ENCODE assay signal across 33 cellular contexts in genomic region chr20:23663180-23663579, GRCh38. TPM values are rescaled to one million over a fixed set of nuclear protein-coding genes. Genes with fewer than 3 reads are reported as not detected.
"Had no signal": no experiment of that assay in that cellular context is flagged by ENCODE, and none has a peak within 500 bp of the region (broad histone marks: within the 10 kb centered on the region; RNA-seq: fewer than 3 reads in every experiment).

No MANE protein-coding gene starts in this region.

- H3K4me3 ChIP-seq: ascending aorta, body of pancreas, MG63, SJCRH30 had no signal

- H3K36me3 Mint-ChIP-seq: activated naive CD4-positive, alpha-beta T cell treated with anti-CD3 and anti-CD28 coated beads, Interleukin-2, amount 50 U/mL, for 72 hours had no signal

- H3K27me3 Mint-ChIP-seq: activated B cell treated with CpG ODN at 0.5 μM for 24 hours; activated CD4-positive, alpha-beta T cell treated with anti-CD3 and anti-CD28 coated beads, Interleukin-2, amount 10 ng/mL, durations not matched to agents 24 days and 14 days; activated naive CD8-positive, alpha-beta T cell treated with anti-CD3 and anti-CD28 coated beads, Interleukin-2, amount 50 U/mL, for 24 hours had no signal

- H3K9me3 ChIP-seq: ascending aorta, body of pancreas, MG63, SJCRH30 had no signal

- ATAC-seq: activated naive CD4-positive, alpha-beta T cell treated with anti-CD3 and anti-CD28 coated beads, Interleukin-2, amount 50 U/mL, for 72 hours; activated naive CD8-positive, alpha-beta T cell treated with anti-CD3 and anti-CD28 coated beads, Interleukin-2, amount 50 U/mL, for 24 hours; activated T-cell treated with anti-CD3 and anti-CD28 coated beads, Interleukin-2, amount 50 U/mL, for 4 hours; body of pancreas; Panc1; SK-N-SH treated with all-trans-retinoic acid at 6 μM for 48 hours had no signal

- H3K36me3 ChIP-seq: ascending aorta, MG63, SJCRH30 had no signal

- H3K4me3 Mint-ChIP-seq: activated B cell treated with CpG ODN at 0.5 μM for 24 hours; activated CD4-positive, alpha-beta T cell treated with anti-CD3 and anti-CD28 coated beads, Interleukin-2, amount 10 ng/mL, durations not matched to agents 24 days and 14 days; activated naive CD8-positive, alpha-beta T cell treated with anti-CD3 and anti-CD28 coated beads, Interleukin-2, amount 50 U/mL, for 24 hours; activated T-cell treated with anti-CD3 and anti-CD28 coated beads, Interleukin-2, amount 50 U/mL, for 4 hours; T-helper 1 cell treated with Interleukin-12 subunit alpha and Interleukin-12 subunit beta and Interleukin-4 antibody, amounts not matched to agents 30 μg/mL and 1 μg/mL, for 36 hours had no signal

- H3K4me1 ChIP-seq: ascending aorta had no signal

- H3K27ac ChIP-seq: ascending aorta, body of pancreas, SJCRH30 had no signal

- H3K27me3 ChIP-seq: ascending aorta, body of pancreas, MG63, SJCRH30 had no signal

- H3K9me3 Mint-ChIP-seq: activated B cell treated with CpG ODN at 0.5 μM for 24 hours; activated CD4-positive, alpha-beta T cell treated with anti-CD3 and anti-CD28 coated beads, Interleukin-2, amount 10 ng/mL, durations not matched to agents 24 days and 14 days; activated naive CD4-positive, alpha-beta T cell treated with anti-CD3 and anti-CD28 coated beads, Interleukin-2, amount 50 U/mL, for 72 hours; activated naive CD8-positive, alpha-beta T cell treated with anti-CD3 and anti-CD28 coated beads, Interleukin-2, amount 50 U/mL, for 24 hours; activated T-cell treated with anti-CD3 and anti-CD28 coated beads, Interleukin-2, amount 50 U/mL, for 4 hours; T-helper 1 cell treated with Interleukin-12 subunit alpha and Interleukin-12 subunit beta and Interleukin-4 antibody, amounts not matched to agents 30 μg/mL and 1 μg/mL, for 36 hours had no signal

- DNase-seq: activated B cell treated with CpG ODN at 0.5 μM for 24 hours; activated CD4-positive, alpha-beta T cell treated with anti-CD3 and anti-CD28 coated beads for 1 hour; activated CD4-positive, alpha-beta T cell treated with anti-CD3 and anti-CD28 coated beads, Interleukin-2, amount 10 ng/mL, durations not matched to agents 24 days and 14 days; activated CD4-positive, alpha-beta T cell treated with anti-CD3 and anti-CD28 coated beads, Interleukin-2, amount 50 U/mL, for 48 hours; activated CD8-positive, alpha-beta memory T cell treated with anti-CD3 and anti-CD28 coated beads for 24 hours; activated effector memory CD4-positive, alpha-beta T cell treated with anti-CD3 and anti-CD28 coated beads, Interleukin-2, amount 50 U/mL, for 16 hours; activated naive CD4-positive, alpha-beta T cell treated with Interleukin-2 at 50 U/mL for 16 hours; activated naive CD8-positive, alpha-beta T cell treated with anti-CD3 and anti-CD28 coated beads, Interleukin-2, amount 50 U/mL, for 24 hours; activated T-cell treated with anti-CD3 and anti-CD28 coated beads, Interleukin-2, amount 50 U/mL, for 4 hours; amniotic stem cell; body of pancreas; MG63; MV-4-11; NCI-H1092 treated with DMSO at 0.1 percent for 48 hours; NCI-H1436; NCI-H1694 treated with DMSO at 0.1 percent for 48 hours; NCI-H2029 treated with DMSO at 0.1 percent for 48 hours; NCI-H345; NCI-H510A; NCI-H526 treated with DMSO at 0.1 percent for 48 hours; NCI-H82; OCI-M1; Right ventricle myocardium superior; RPMI8226; SJCRH30; SW 1271; T-helper 9 cell had no signal

- H3K4me1 Mint-ChIP-seq: activated B cell treated with CpG ODN at 0.5 μM for 24 hours; activated CD4-positive, alpha-beta T cell treated with anti-CD3 and anti-CD28 coated beads, Interleukin-2, amount 10 ng/mL, durations not matched to agents 24 days and 14 days; activated naive CD8-positive, alpha-beta T cell treated with anti-CD3 and anti-CD28 coated beads, Interleukin-2, amount 50 U/mL, for 24 hours had no signal

- H3K27ac Mint-ChIP-seq: activated B cell treated with CpG ODN at 0.5 μM for 24 hours; activated CD4-positive, alpha-beta T cell treated with anti-CD3 and anti-CD28 coated beads, Interleukin-2, amount 10 ng/mL, durations not matched to agents 24 days and 14 days; activated naive CD4-positive, alpha-beta T cell treated with anti-CD3 and anti-CD28 coated beads, Interleukin-2, amount 50 U/mL, for 72 hours; activated naive CD8-positive, alpha-beta T cell treated with anti-CD3 and anti-CD28 coated beads, Interleukin-2, amount 50 U/mL, for 24 hours; T-helper 1 cell treated with Interleukin-12 subunit alpha and Interleukin-12 subunit beta and Interleukin-4 antibody, amounts not matched to agents 30 μg/mL and 1 μg/mL, for 36 hours had no signal

RNA-seq across cellular contexts. Expression of gene CST3, which starts 25.4 kb away (rescaled TPM):
- total RNA-seq: activated B cell treated with CpG ODN at 0.5 μM for 24 hours had no signal

RNA-seq across cellular contexts. Expression of gene CST4, which starts 25.7 kb away (rescaled TPM):
- total RNA-seq: activated B cell treated with CpG ODN at 0.5 μM for 24 hours; activated CD4-positive, alpha-beta T cell treated with anti-CD3 and anti-CD28 coated beads, Interleukin-2, amount 10 ng/mL, durations not matched to agents 24 days and 14 days; activated naive CD4-positive, alpha-beta T cell treated with anti-CD3 and anti-CD28 coated beads, Interleukin-2, amount 50 U/mL, for 72 hours; activated T-cell treated with anti-CD3 and anti-CD28 coated beads, Interleukin-2, amount 50 U/mL, for 4 hours; ascending aorta; body of pancreas; bronchial epithelial cell; Right ventricle myocardium superior; SJCRH30 had no signal

RNA-seq across cellular contexts. Expression of gene CST9, which starts 57.5 kb away (rescaled TPM):
- total RNA-seq: activated B cell treated with CpG ODN at 0.5 μM for 24 hours; activated CD4-positive, alpha-beta T cell treated with anti-CD3 and anti-CD28 coated beads, Interleukin-2, amount 10 ng/mL, durations not matched to agents 24 days and 14 days; activated naive CD4-positive, alpha-beta T cell treated with anti-CD3 and anti-CD28 coated beads, Interleukin-2, amount 50 U/mL, for 72 hours; activated T-cell treated with anti-CD3 and anti-CD28 coated beads, Interleukin-2, amount 50 U/mL, for 4 hours; ascending aorta; bronchial epithelial cell; Right ventricle myocardium superior; SJCRH30 had no signal
